ENCODE assay signal across 1 cellular context in genomic region chr10:130745831-130746230, GRCh38.
TF ChIP-seq lines count a peak whose summit lies in the region.

No MANE protein-coding gene starts in this region.

TF ChIP-seq in H1, 55 proteins besides CTCF, POLR2A, EP300 and RAD21 (continued from another document):
- TF ChIP-seq USF2 (IDR thresholded peaks at IDR 0.05; ENCODE audit: low read length): no peak
TF ChIP-seq in H1: peak in this region for 0.
